In the genomic region with DNA sequence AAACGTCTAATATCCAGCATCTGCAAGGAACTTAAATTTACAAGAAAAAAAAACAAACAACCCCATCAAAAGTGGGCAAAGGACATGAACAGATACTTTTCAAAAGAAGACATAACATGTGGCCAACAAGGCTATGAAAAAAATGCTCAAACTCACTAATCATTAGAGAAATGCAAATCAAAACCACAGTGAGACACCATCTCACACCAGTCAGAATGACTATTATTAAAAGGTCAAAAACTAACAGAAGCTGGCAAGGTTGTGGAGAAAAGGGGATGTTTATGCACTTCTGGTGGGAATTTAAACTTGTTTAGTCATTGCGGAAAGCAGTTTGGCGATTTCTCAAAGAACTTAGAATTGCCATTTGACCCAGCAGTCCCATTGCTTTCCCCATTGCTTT, we compare ENCODE assay signal across 7 cellular contexts. TPM values are rescaled to one million over a fixed set of nuclear protein-coding genes. Genes with fewer than 3 reads are reported as not detected.
"Had no signal": no experiment of that assay in that cellular context is flagged by ENCODE, and none has a peak within 500 bp of the region (broad histone marks: within the 10 kb centered on the region; RNA-seq: fewer than 3 reads in every experiment).

No MANE protein-coding gene starts in this region.

RNA-seq across cellular contexts. Expression of a gene that starts 52.4 kb away (rescaled TPM):
- total RNA-seq: activated B cell treated with CpG ODN at 0.5 μM for 24 hours; activated CD4-positive, alpha-beta T cell treated with anti-CD3 and anti-CD28 coated beads for 36 hours; activated CD4-positive, alpha-beta T cell treated with anti-CD3 and anti-CD28 coated beads, Interleukin-2, amount 10 ng/mL, durations not matched to agents 24 days and 14 days; activated CD8-positive, alpha-beta memory T cell treated with anti-CD3 and anti-CD28 coated beads for 36 hours; activated CD8-positive, alpha-beta T cell treated with anti-CD3 and anti-CD28 coated beads for 36 hours; T-helper 17 cell; WTC11 had no signal
